In genomic region chr14:22333408-22334274, GRCh38 we compare ENCODE assay signal across 1 cellular context.
TF ChIP-seq lines count a peak whose summit lies in the region.

No MANE protein-coding gene starts in this region.

TF ChIP-seq in HepG2, 621 proteins besides CTCF, POLR2A, EP300 and RAD21 (continued from another document and continues in another):
- no peak for TF ChIP-seq ZNF512B (CRISPR knock-in tag; IDR thresholded peaks at IDR 0.05; ENCODE audit: borderline replicate concordance)
- peak; percentile 69; the same call in 1 of the 2 replicates for TF ChIP-seq ZNF12 (CRISPR knock-in tag; IDR thresholded peaks at IDR 0.05)
- no peak for TF ChIP-seq ETS1 (CRISPR knock-in tag; IDR thresholded peaks at IDR 0.05)
- no peak for TF ChIP-seq KLF15 (CRISPR knock-in tag; IDR thresholded peaks at IDR 0.05; ENCODE audit: borderline replicate concordance)
- peak; percentile 89 for TF ChIP-seq SOX13 (IDR thresholded peaks at IDR 0.05)
- TF ChIP-seq SOX13 (CRISPR knock-in tag; conservative IDR thresholded peaks at IDR 0.05 in 1 of 2, IDR thresholded peaks at IDR 0.05 in 1 of 2): peak in 1 of 2 experiments; percentile 93; a peak in 2 of 4 replicates
- no peak for TF ChIP-seq RNF219 (CRISPR knock-in tag; IDR thresholded peaks at IDR 0.05)
- no peak for TF ChIP-seq CENPX (CRISPR knock-in tag; IDR thresholded peaks at IDR 0.05)
- TF ChIP-seq PRDM10 (CRISPR knock-in tag; IDR thresholded peaks at IDR 0.05; ENCODE audit: low read depth): no peak
- no peak for TF ChIP-seq RORA (CRISPR knock-in tag; IDR thresholded peaks at IDR 0.05)
- peak; percentile 71 to 83 for TF ChIP-seq MAFK (conservative IDR thresholded peaks at IDR 0.05 in 1 of 2, IDR thresholded peaks at IDR 0.05 in 1 of 2; ENCODE audit: low read length in 2 of 2)
- TF ChIP-seq BRCA1 (CRISPR knock-in tag; IDR thresholded peaks at IDR 0.05): no peak
- TF ChIP-seq THAP8 (CRISPR knock-in tag; IDR thresholded peaks at IDR 0.05; ENCODE audit: borderline replicate concordance): no peak
- TF ChIP-seq JUNB (CRISPR knock-in tag; IDR thresholded peaks at IDR 0.05; ENCODE audit: borderline replicate concordance): peak; percentile 100
- no peak for TF ChIP-seq PLRG1 (conservative IDR thresholded peaks at IDR 0.05)
- TF ChIP-seq ZNF235 (CRISPR knock-in tag; IDR thresholded peaks at IDR 0.05; ENCODE audit: borderline replicate concordance): no peak
- no peak for TF ChIP-seq ATF6 (CRISPR knock-in tag; conservative IDR thresholded peaks at IDR 0.05)
- TF ChIP-seq ZNF30 (CRISPR knock-in tag; IDR thresholded peaks at IDR 0.05): no peak
- no peak for TF ChIP-seq PLSCR1 (CRISPR knock-in tag; IDR thresholded peaks at IDR 0.05; ENCODE audit: borderline replicate concordance)
- no peak for TF ChIP-seq MED8 (CRISPR knock-in tag; IDR thresholded peaks at IDR 0.05; ENCODE audit: insufficient replicate concordance)
- no peak for TF ChIP-seq PHB2 (IDR thresholded peaks at IDR 0.05; ENCODE audit: partially characterized antibody)
- TF ChIP-seq ZNF431 (CRISPR knock-in tag; IDR thresholded peaks at IDR 0.05; ENCODE audit: borderline replicate concordance, low read depth): no peak
- TF ChIP-seq ATF5 (CRISPR knock-in tag; IDR thresholded peaks at IDR 0.05; ENCODE audit: low read depth): no peak
- no peak for TF ChIP-seq MEF2D (CRISPR knock-in tag; IDR thresholded peaks at IDR 0.05)
- no peak for TF ChIP-seq SRSF1 (optimal IDR thresholded peaks at IDR 0.05; ENCODE audit: low read depth, low read length)
- peak; percentile 56; the same call in 1 of the 2 replicates for TF ChIP-seq PPARG (CRISPR knock-in tag; conservative IDR thresholded peaks at IDR 0.05)
- no peak for TF ChIP-seq HNF1B (CRISPR knock-in tag; IDR thresholded peaks at IDR 0.05)
- peak; percentile 98 for TF ChIP-seq ATF3 (CRISPR knock-in tag; IDR thresholded peaks at IDR 0.05)
- no peak for TF ChIP-seq TOE1 (CRISPR knock-in tag; IDR thresholded peaks at IDR 0.05)
- TF ChIP-seq CBX2 (IDR thresholded peaks at IDR 0.05; ENCODE audit: low read depth, low read length): no peak
- no peak for TF ChIP-seq CBX2 (CRISPR knock-in tag; IDR thresholded peaks at IDR 0.05; ENCODE audit: low read depth)
- no peak for TF ChIP-seq ZSCAN25 (CRISPR knock-in tag; IDR thresholded peaks at IDR 0.05)
- TF ChIP-seq ZEB1 (IDR thresholded peaks at IDR 0.05; ENCODE audit: insufficient replicate concordance, low read depth): no peak
- no peak for TF ChIP-seq ZNF772 (CRISPR knock-in tag; IDR thresholded peaks at IDR 0.05)
- no peak for TF ChIP-seq EEA1 (CRISPR knock-in tag; IDR thresholded peaks at IDR 0.05; ENCODE audit: borderline replicate concordance)
- no peak for TF ChIP-seq PATZ1 (CRISPR knock-in tag; IDR thresholded peaks at IDR 0.05)
- no peak for TF ChIP-seq ZNF547 (CRISPR knock-in tag; IDR thresholded peaks at IDR 0.05)
- TF ChIP-seq ZNF570 (CRISPR knock-in tag; IDR thresholded peaks at IDR 0.05; ENCODE audit: borderline replicate concordance): no peak
- TF ChIP-seq YEATS2 (CRISPR knock-in tag; IDR thresholded peaks at IDR 0.05; ENCODE audit: borderline replicate concordance): no peak; the same call in 1 of the 2 replicates
- TF ChIP-seq RBM39 (IDR thresholded peaks at IDR 0.05; ENCODE audit: low read depth, low read length, poor library complexity, severe bottlenecking): no peak
- TF ChIP-seq HNF4G (IDR thresholded peaks at IDR 0.05; ENCODE audit: borderline replicate concordance, low read depth, low read length): no peak
- TF ChIP-seq HNF4G (CRISPR knock-in tag; IDR thresholded peaks at IDR 0.05; ENCODE audit: borderline replicate concordance, low read depth): no peak; the same call in 1 of the 2 replicates
- no peak for TF ChIP-seq SALL2 (CRISPR knock-in tag; IDR thresholded peaks at IDR 0.05)
- TF ChIP-seq MXD3 (CRISPR knock-in tag; IDR thresholded peaks at IDR 0.05): no peak
